Comparison of ENCODE assay signal across 1 cellular context in genomic region chr11:32982626-32983025, GRCh38.
TF ChIP-seq lines count a peak whose summit lies in the region.

No MANE protein-coding gene starts in this region.

TF ChIP-seq in H1, 55 proteins besides CTCF, POLR2A, EP300 and RAD21:
- TF ChIP-seq POLR2AphosphoS5 (IDR thresholded peaks at IDR 0.05; ENCODE audit: low read depth, low read length) (peak; percentile 70; the same call in 1 of the 2 replicates), E2F6 (IDR thresholded peaks at IDR 0.05) (no peak)
